In genomic region chr17:27586203-27586701, GRCh38 we compare ENCODE assay signal across 19 cellular contexts. TPM values are rescaled to one million over a fixed set of nuclear protein-coding genes. Genes with fewer than 3 reads are reported as not detected.
DNase-seq lines count a peak whose midpoint lies in the region; ATAC-seq lines count a peak whose summit lies in the region.
"Had no signal": no experiment of that assay in that cellular context is flagged by ENCODE, and none has a peak within 500 bp of the region (broad histone marks: within the 10 kb centered on the region; RNA-seq: fewer than 3 reads in every experiment).

No MANE protein-coding gene starts in this region.

- no peak for ATAC-seq in memory B cell (ENCODE audit: low read depth)
- ATAC-seq in naive thymus-derived CD4-positive, alpha-beta T cell = no peak
- no peak for ATAC-seq in HG02763 (IDR thresholded peaks at IDR 0.05; ENCODE audit: unreplicated experiment)
- ATAC-seq: HepG2, mucosa of descending colon, T-helper 17 cell had no signal

- CTCF ChIA-PET in naive thymus-derived CD4-positive, alpha-beta T cell (lab: Charles Lee) = no interaction called here

- no peaks in the 10 kb centered on the region for H3K27me3 Mint-ChIP-seq in memory B cell
- no peaks in the 10 kb centered on the region for H3K27me3 Mint-ChIP-seq in naive thymus-derived CD4-positive, alpha-beta T cell
- H3K27me3 Mint-ChIP-seq: T-helper 17 cell had no signal

- no peaks in the 10 kb centered on the region for H3K9me3 ChIP-seq in naive thymus-derived CD4-positive, alpha-beta T cell (ENCODE audit: control insufficient read depth in 2 of 3, low read length in 3 of 3)
- H3K9me3 ChIP-seq: adrenal gland, BLaER1, mucosa of descending colon, thoracic aorta had no signal

- no peak overlapping the region for H3K27ac ChIP-seq in naive thymus-derived CD4-positive, alpha-beta T cell (ENCODE audit: low read depth, low read length)
- H3K27ac ChIP-seq: BLaER1 had no signal

- no peaks in the 10 kb centered on the region for H3K27me3 ChIP-seq in naive thymus-derived CD4-positive, alpha-beta T cell (ENCODE audit: control insufficient read depth in 2 of 2, insufficient read depth in 2 of 2, low read length in 2 of 2)
- H3K27me3 ChIP-seq: adrenal gland, BLaER1 had no signal

- H3K36me3 Mint-ChIP-seq in memory B cell = peaks cover 15% of the 10 kb centered on the region
- peaks cover 0 to 19% (median 8%) of the 10 kb centered on the region in 5 donors for H3K36me3 Mint-ChIP-seq in naive thymus-derived CD4-positive, alpha-beta T cell

- intact Hi-C loops in naive thymus-derived CD4-positive, alpha-beta T cell (cut with micrococcal nuclease) = no loop called here

- H3K4me3 ChIP-seq in naive thymus-derived CD4-positive, alpha-beta T cell (ENCODE audit: low read length) = no peak overlapping the region
- H3K4me3 ChIP-seq: adrenal gland, BLaER1, mucosa of descending colon, thoracic aorta had no signal

- no peaks in the 10 kb centered on the region for H3K4me1 ChIP-seq in naive thymus-derived CD4-positive, alpha-beta T cell (ENCODE audit: control insufficient read depth in 2 of 2, insufficient read depth in 2 of 2, low read length in 2 of 2)

- H3K36me3 ChIP-seq in naive thymus-derived CD4-positive, alpha-beta T cell (ENCODE audit: control insufficient read depth in 2 of 3, insufficient read depth in 3 of 3, low read length in 3 of 3) = peaks cover 0 to 11% (median 0%) of the 10 kb centered on the region in 3 experiments
- H3K36me3 ChIP-seq: thoracic aorta had no signal

- H3K9me3 Mint-ChIP-seq in memory B cell = no peaks in the 10 kb centered on the region
- no peaks in the 10 kb centered on the region for H3K9me3 Mint-ChIP-seq in naive thymus-derived CD4-positive, alpha-beta T cell

- H3K27ac Mint-ChIP-seq in memory B cell = peak overlapping the region; percentile 74
- no peak overlapping the region for H3K27ac Mint-ChIP-seq in naive thymus-derived CD4-positive, alpha-beta T cell
- H3K27ac Mint-ChIP-seq: T-helper 17 cell had no signal

- POLR2A ChIA-PET in naive thymus-derived CD4-positive, alpha-beta T cell (lab: Charles Lee) = no interaction called here

- H3K4me1 Mint-ChIP-seq in memory B cell = peaks cover 10% of the 10 kb centered on the region
- peaks cover 0 to 10% (median 0%) of the 10 kb centered on the region in 7 donors for H3K4me1 Mint-ChIP-seq in naive thymus-derived CD4-positive, alpha-beta T cell

- DNase-seq in AG08395 (ENCODE audit: low spot score) (peak; percentile 83), HUDEP-2 (lab: John Stamatoyannopoulos, UW; ENCODE audit: unreplicated experiment in 76 of 76) (peak in 68 of 76 experiments; percentile 28 to 83 (median 54)), dedifferentiated amniotic fluid mesenchymal stem cell (ENCODE audit: extremely low spot score) (peak; percentile 44), memory B cell (ENCODE audit: low spot score in 2 of 2) (no peak), DMS79 (lab: John Stamatoyannopoulos, UW) (no peak), SHP77 treated with DMSO at 0.1 percent for 48 hours (lab: John Stamatoyannopoulos, UW) (no peak)
- no peak for DNase-seq in naive thymus-derived CD4-positive, alpha-beta T cell
- DNase-seq: activated CD4-positive, alpha-beta T cell treated with anti-CD3 and anti-CD28 coated beads for 1 hour; adrenal gland; dermis blood vessel endothelial cell; foreskin melanocyte; mucosa of descending colon; NCI-H1092 treated with DMSO at 0.1 percent for 48 hours; posterior cingulate gyrus; T-helper 17 cell had no signal

- H3K4me3 Mint-ChIP-seq in memory B cell = no peak overlapping the region
- no peak overlapping the region for H3K4me3 Mint-ChIP-seq in naive thymus-derived CD4-positive, alpha-beta T cell
- H3K4me3 Mint-ChIP-seq: T-helper 17 cell had no signal

RNA-seq across cellular contexts. Expression of gene LGALS9, which starts 44.7 kb away (rescaled TPM):
- 100 to 1,000 TPM in 2 of 5 experiments, 10 to 100 TPM in 3; 11.0 to 198 (median 47.7) TPM for total RNA-seq in naive thymus-derived CD4-positive, alpha-beta T cell
- 10 to 100 TPM; 11.8 to 15.0 TPM for polyA plus RNA-seq in naive thymus-derived CD4-positive, alpha-beta T cell

Comparison
In these comparisons a context has a peak if more than half of its experiments do, and no peak if none do; other contexts are left out.
1. DNase-seq: peak in AG08395 (single experiment), HUDEP-2 (68 of 76) and dedifferentiated amniotic fluid mesenchymal stem cell (single experiment); none in memory B cell (0 of 2), DMS79 (single experiment), naive thymus-derived CD4-positive, alpha-beta T cell (0 of 9) and SHP77 treated with DMSO at 0.1 percent for 48 hours (single experiment).